Comparison of ENCODE assay signal across 15 cellular contexts in the genomic region with DNA sequence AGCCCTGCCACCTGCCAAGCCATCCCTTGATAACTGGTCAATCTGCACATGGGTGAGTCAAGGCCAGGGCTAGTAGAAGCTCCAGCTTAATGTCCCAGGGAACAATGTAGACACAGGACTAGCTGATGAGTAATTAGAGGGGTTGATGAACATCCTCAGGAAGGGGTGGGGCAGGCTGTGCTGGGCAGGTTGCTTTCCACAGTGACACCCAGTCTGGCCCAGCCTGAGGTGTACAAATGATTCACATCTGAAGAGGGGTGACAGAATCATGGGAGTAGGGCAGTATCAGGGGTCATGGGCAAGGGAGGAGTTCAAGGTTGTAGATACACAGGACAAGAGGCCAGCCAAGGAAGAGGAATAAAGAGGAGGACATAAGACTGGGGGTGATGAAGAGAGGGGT. TPM values are rescaled to one million over a fixed set of nuclear protein-coding genes. Genes with fewer than 3 reads are reported as not detected.
DNase-seq lines count a peak whose midpoint lies in the region; ATAC-seq and TF ChIP-seq lines count a peak whose summit lies in the region.
"Had no signal": no experiment of that assay in that cellular context is flagged by ENCODE, and none has a peak within 500 bp of the region (broad histone marks: within the 10 kb centered on the region; RNA-seq: fewer than 3 reads in every experiment).

No MANE protein-coding gene starts in this region.

- intact Hi-C loops in mammary epithelial cell (cut with micrococcal nuclease) (no loop called here), MCF 10A (cut with micrococcal nuclease) (loop anchor here (5.0 kb wide), 1 partner anchor 36 kb away; no protein-coding TSS in a partner anchor), adrenal gland (cut with DNase I) (no loop called here)

- no peaks in the 10 kb centered on the region for H3K9me3 Mint-ChIP-seq in MCF 10A (ENCODE audit: unreplicated experiment)
- no peaks in the 10 kb centered on the region for H3K9me3 Mint-ChIP-seq in stimulated activated naive CD8-positive, alpha-beta T cell treated with anti-CD3 and anti-CD28 coated beads, Interleukin-15, amount 100 ng/mL, for 72 hours
- H3K9me3 Mint-ChIP-seq: activated naive CD4-positive, alpha-beta T cell treated with anti-CD3 and anti-CD28 coated beads, Interleukin-2, amount 50 U/mL, for 24 hours; HFFc6 had no signal

- H3K79me2 ChIP-seq in mammary epithelial cell (ENCODE audit: insufficient read depth, low read length): peaks cover 66% of the 10 kb centered on the region

- H3K27me3 Mint-ChIP-seq in MCF 10A (ENCODE audit: insufficient read depth, unreplicated experiment) (no peaks in the 10 kb centered on the region), T-helper 17 cell (peaks cover 28% of the 10 kb centered on the region)
- peaks cover 36% of the 10 kb centered on the region for H3K27me3 Mint-ChIP-seq in stimulated activated naive CD8-positive, alpha-beta T cell treated with anti-CD3 and anti-CD28 coated beads, Interleukin-15, amount 100 ng/mL, for 72 hours

- H3K27me3 ChIP-seq in mammary epithelial cell (ENCODE audit: insufficient read depth, low read length): no peaks in the 10 kb centered on the region
- H3K27me3 ChIP-seq in adrenal gland: peaks cover 21% of the 10 kb centered on the region

- H3K4me1 ChIP-seq in mammary epithelial cell (ENCODE audit: insufficient read depth, low read length) (peaks cover 45% of the 10 kb centered on the region), adrenal gland (replicated peaks in 1 of 2) (no peaks in the 10 kb centered on the region)

- H3K27ac ChIP-seq in mammary epithelial cell (ENCODE audit: insufficient read depth, low read depth, low read length): peak overlapping the region; percentile 92
- H3K27ac ChIP-seq in adrenal gland: no peak overlapping the region

- H3K4me1 Mint-ChIP-seq in MCF 10A (ENCODE audit: insufficient read depth, unreplicated experiment) (peaks cover 23% of the 10 kb centered on the region), T-helper 17 cell (peaks cover 14% of the 10 kb centered on the region)
- peaks cover 23% of the 10 kb centered on the region for H3K4me1 Mint-ChIP-seq in stimulated activated naive CD8-positive, alpha-beta T cell treated with anti-CD3 and anti-CD28 coated beads, Interleukin-15, amount 100 ng/mL, for 72 hours

- ATAC-seq in T-helper 17 cell: peak; percentile 36
- peak; percentile 69 for ATAC-seq in stimulated activated naive CD8-positive, alpha-beta T cell treated with anti-CD3 and anti-CD28 coated beads, Interleukin-15, amount 100 ng/mL, for 72 hours
- ATAC-seq: left cardiac atrium had no signal

- H3K4me3 Mint-ChIP-seq in MCF 10A (ENCODE audit: unreplicated experiment): no peak overlapping the region
- H3K4me3 Mint-ChIP-seq in T-helper 17 cell: peak overlapping the region; percentile 0
- H3K4me3 Mint-ChIP-seq in stimulated activated naive CD8-positive, alpha-beta T cell treated with anti-CD3 and anti-CD28 coated beads, Interleukin-15, amount 100 ng/mL, for 72 hours: no peak overlapping the region
- H3K4me3 Mint-ChIP-seq: activated naive CD4-positive, alpha-beta T cell treated with anti-CD3 and anti-CD28 coated beads, Interleukin-2, amount 50 U/mL, for 24 hours; HFFc6 had no signal

- H3K9me3 ChIP-seq in mammary epithelial cell (replicated peaks; ENCODE audit: insufficient read depth, low read length): no peaks in the 10 kb centered on the region
- no peaks in the 10 kb centered on the region for H3K9me3 ChIP-seq in T-helper 17 cell (ENCODE audit: control insufficient read depth, low read length, poor library complexity, severe bottlenecking)
- no peaks in the 10 kb centered on the region for H3K9me3 ChIP-seq in adrenal gland (replicated peaks in 1 of 3)

- in situ Hi-C loops in mammary epithelial cell (cut with MboI; ENCODE audit: low sequenced_read_pairs in 2 of 2): no loop called here

- no peak overlapping the region for H3K9ac ChIP-seq in mammary epithelial cell (ENCODE audit: insufficient read depth, low read length)

- TF ChIP-seq CTCF in mammary epithelial cell (conservative IDR thresholded peaks at IDR 0.05 in 1 of 2, IDR thresholded peaks at IDR 0.05 in 1 of 2; ENCODE audit: extremely low read depth in 1 of 2, insufficient read depth in 1 of 2, low read depth in 1 of 2, low read length in 2 of 2) (no peak), MCF 10A (IDR thresholded peaks at IDR 0.05; ENCODE audit: unreplicated experiment) (no peak), epithelial cell of esophagus (IDR thresholded peaks at IDR 0.05; ENCODE audit: insufficient read depth, low read depth, low read length, missing control alignments) (no peak), adrenal gland (IDR thresholded peaks at IDR 0.05) (no peak)

- BruUV-seq in mammary epithelial cell (replicated peaks; lab: Mats Ljungman, UMichigan) (no TSS peak), MCF 10A (replicated peaks; lab: Mats Ljungman, UMichigan) (no TSS peak)

- dilution Hi-C loops in mammary epithelial cell (cut with HindIII; ENCODE audit: low sequenced_read_pairs): no loop called here

- no peaks in the 10 kb centered on the region for H4K20me1 ChIP-seq in mammary epithelial cell (ENCODE audit: insufficient read depth, low read length)

- peak overlapping the region; percentile 28 for H3K4me2 ChIP-seq in mammary epithelial cell (ENCODE audit: insufficient read depth, low read depth, low read length)

- CTCF ChIA-PET in mammary epithelial cell (lab: Charles Lee; ENCODE audit: low non-redundant PET): no interaction called here
- CTCF ChIA-PET in MCF 10A (lab: Yijun Ruan, JAX): interaction anchor here (0.6 to 0.8 kb wide), 5 partner anchors 8 to 683 kb away, joined by 3 to 4 read pairs (median 3); no protein-coding TSS in a partner anchor

- DNase-seq in mammary epithelial cell: no peak
- no peak for DNase-seq in MCF 10A (ENCODE audit: unreplicated experiment)
- no peak for DNase-seq in T-helper 17 cell
- peak; percentile 94 for DNase-seq in epithelial cell of esophagus (ENCODE audit: low read depth)
- DNase-seq in stimulated activated naive CD8-positive, alpha-beta T cell treated with anti-CD3 and anti-CD28 coated beads, Interleukin-15, amount 100 ng/mL, for 72 hours: no peak
- DNase-seq in adrenal gland: no peak
- DNase-seq in NCI-H2029 treated with DMSO at 0.1 percent for 48 hours (lab: John Stamatoyannopoulos, UW): no peak
- DNase-seq in ureter (ENCODE audit: low spot score): no peak
- DNase-seq: HFFc6, hippocampal formation, left cardiac atrium, NCI-H82, RPMI8226 had no signal

- H3K27ac Mint-ChIP-seq in MCF 10A (ENCODE audit: low read depth, unreplicated experiment): no peak overlapping the region
- peak overlapping the region; percentile 8 for H3K27ac Mint-ChIP-seq in T-helper 17 cell
- H3K27ac Mint-ChIP-seq in stimulated activated naive CD8-positive, alpha-beta T cell treated with anti-CD3 and anti-CD28 coated beads, Interleukin-15, amount 100 ng/mL, for 72 hours: no peak overlapping the region
- H3K27ac Mint-ChIP-seq: activated naive CD4-positive, alpha-beta T cell treated with anti-CD3 and anti-CD28 coated beads, Interleukin-2, amount 50 U/mL, for 24 hours; HFFc6 had no signal

- POLR2A ChIA-PET in MCF 10A (lab: Yijun Ruan, JAX): interaction anchor here (1.0 to 1.8 kb wide), 4 partner anchors 11 to 54 kb away, joined by 3 to 7 read pairs (median 5); no protein-coding TSS in a partner anchor

- no peak overlapping the region for H2AFZ ChIP-seq in mammary epithelial cell (ENCODE audit: low read depth, low read length)

- TF ChIP-seq POLR2A in adrenal gland (IDR thresholded peaks at IDR 0.05): no peak

- H3K36me3 ChIP-seq in mammary epithelial cell (ENCODE audit: insufficient read depth, low read length): no peaks in the 10 kb centered on the region
- no peaks in the 10 kb centered on the region for H3K36me3 ChIP-seq in adrenal gland (replicated peaks in 1 of 2)

- H3K36me3 Mint-ChIP-seq in MCF 10A (ENCODE audit: insufficient read depth, unreplicated experiment) (no peaks in the 10 kb centered on the region), T-helper 17 cell (ENCODE audit: low read depth) (peaks cover 3% of the 10 kb centered on the region)
- H3K36me3 Mint-ChIP-seq: activated naive CD4-positive, alpha-beta T cell treated with anti-CD3 and anti-CD28 coated beads, Interleukin-2, amount 50 U/mL, for 24 hours had no signal

- no peak overlapping the region for H3K4me3 ChIP-seq in mammary epithelial cell (replicated peaks in 1 of 3; ENCODE audit: insufficient read depth in 1 of 3, low read depth in 2 of 3, low read length in 3 of 3)
- H3K4me3 ChIP-seq in epithelial cell of esophagus (ENCODE audit: low read length): no peak overlapping the region
- no peak overlapping the region for H3K4me3 ChIP-seq in adrenal gland
- H3K4me3 ChIP-seq: skin epidermis had no signal

RNA-seq across cellular contexts. Expression of gene LPAR3, which starts 4.3 kb away (rescaled TPM):
- total RNA-seq in mammary epithelial cell: 10 to 100 TPM; 14.3 to 17.2 TPM
- 32.7 TPM for polyA plus RNA-seq in mammary epithelial cell
- 66.6 TPM for polyA minus RNA-seq in mammary epithelial cell
- 1.0 and 1.1 TPM in 2 replicates for total RNA-seq in MCF 10A (2022)
- 1 to 10 TPM; 1.9 to 2.1 TPM for total RNA-seq in T-helper 17 cell
- total RNA-seq in adrenal gland: 1 to 10 TPM in 7 of 8 donors, under 1 TPM in 1; 0.60 to 7.1 (median 3.0) TPM
- polyA plus RNA-seq in adrenal gland: under 1 TPM; 0.16 to 0.37 (median 0.27) TPM
- 20.8 TPM for total RNA-seq in ureter
